Comparison of ENCODE assay signal across 8 cellular contexts in the genomic region with DNA sequence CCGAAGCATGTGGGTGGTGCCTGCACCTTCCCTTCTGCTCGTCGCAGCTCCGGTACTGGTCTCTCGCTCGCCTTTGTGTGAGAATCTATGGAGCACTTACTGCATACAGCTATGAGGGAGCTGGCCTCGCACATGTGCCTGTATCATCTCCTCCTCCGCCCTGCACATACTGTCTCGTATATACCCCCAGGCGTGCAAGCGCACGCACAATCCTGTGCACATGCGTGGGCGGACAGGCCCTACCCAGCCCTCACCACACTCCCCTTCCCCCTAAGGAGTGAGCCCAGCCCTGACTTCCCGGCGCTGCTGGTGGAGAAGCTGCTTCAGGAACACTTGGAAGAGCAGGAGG. TPM values are rescaled to one million over a fixed set of nuclear protein-coding genes. Genes with fewer than 3 reads are reported as not detected.
A peak's percentile ranks its signal among the peaks of the same experiment; 100 is the strongest.
DNase-seq lines count a peak whose midpoint lies in the region; ATAC-seq lines count a peak whose summit lies in the region.

No MANE protein-coding gene starts in this region.

- H3K4me1 ChIP-seq in ES-I3 (ENCODE audit: insufficient read depth, low read length) = peaks cover 8% of the 10 kb centered on the region; the same call in 1 of the 2 replicates
- H3K4me1 ChIP-seq in NT2/D1 (ENCODE audit: insufficient read depth, insufficient read length) = peaks cover 19% of the 10 kb centered on the region
- H3K4me1 ChIP-seq in esophagus (ENCODE audit: control insufficient read depth in 2 of 2, insufficient read depth in 2 of 2, low read length in 1 of 2) = peaks cover 6 to 20% of the 10 kb centered on the region in 2 donors
- H3K4me1 ChIP-seq in rectal smooth muscle tissue (ENCODE audit: control insufficient read depth, insufficient read depth, low read length) = peaks cover 15% of the 10 kb centered on the region

- DNase-seq in NT2/D1 (ENCODE audit: low read depth, low spot score) = no peak
- no peak for DNase-seq in stimulated activated CD4-positive, alpha-beta T cell treated with anti-CD3 and anti-CD28 coated beads, Interleukin-4, amount 100 ng/mL, for 24 hours
- DNase-seq in RPMI8226 = no peak

- H3K4me3 ChIP-seq in NT2/D1 (ENCODE audit: insufficient read length, low read depth) = no peak overlapping the region
- H3K4me3 ChIP-seq in esophagus (ENCODE audit: low read depth in 1 of 2, low read length in 2 of 2) = peak overlapping the region; percentile 1 to 5
- peak overlapping the region; percentile 55 for H3K4me3 ChIP-seq in rectal smooth muscle tissue (ENCODE audit: low read length)

- H3K9ac ChIP-seq in ES-I3 (ENCODE audit: low read depth, low read length) (peak overlapping the region; percentile 16; the same call in 1 of the 2 replicates), NT2/D1 (ENCODE audit: insufficient read length, low read depth) (peak overlapping the region; percentile 52), rectal smooth muscle tissue (ENCODE audit: low read length) (peak overlapping the region; percentile 21)

- H3K36me3 ChIP-seq in ES-I3 (ENCODE audit: insufficient read depth, low read length) (peaks cover 5% of the 10 kb centered on the region), NT2/D1 (ENCODE audit: insufficient read depth, insufficient read length, low read length) (peaks cover 63% of the 10 kb centered on the region), esophagus (ENCODE audit: control insufficient read depth in 2 of 2, insufficient read depth in 2 of 2, low read length in 1 of 2) (peaks cover 6 to 25% of the 10 kb centered on the region in 2 donors), rectal smooth muscle tissue (ENCODE audit: control insufficient read depth, insufficient read depth, low read length) (peaks cover 30% of the 10 kb centered on the region)

- no peak for ATAC-seq in HG02870 (IDR thresholded peaks at IDR 0.05; ENCODE audit: unreplicated experiment)
- ATAC-seq in HG03045 (IDR thresholded peaks at IDR 0.05; ENCODE audit: unreplicated experiment) = no peak

- H3K27me3 ChIP-seq in NT2/D1 (ENCODE audit: insufficient read depth, insufficient read length) (no peaks in the 10 kb centered on the region), esophagus (ENCODE audit: control insufficient read depth in 1 of 2, insufficient read depth in 2 of 2, low read length in 2 of 2) (no peaks in the 10 kb centered on the region), rectal smooth muscle tissue (ENCODE audit: control insufficient read depth, insufficient read depth, low read length) (no peaks in the 10 kb centered on the region)

- no peak overlapping the region for H3K27ac ChIP-seq in esophagus (ENCODE audit: low read depth in 2 of 2, low read length in 1 of 2)
- no peak overlapping the region for H3K27ac ChIP-seq in rectal smooth muscle tissue (ENCODE audit: low read depth, low read length)

- WGBS in esophagus, 2 donors = 49 to 67% methylated on average over 13 to 16 of the region's 16 CpGs

- no peaks in the 10 kb centered on the region for H3K9me3 ChIP-seq in ES-I3 (ENCODE audit: control insufficient read depth, insufficient read depth, low read length)
- no peaks in the 10 kb centered on the region for H3K9me3 ChIP-seq in NT2/D1 (ENCODE audit: insufficient read depth, low read length)
- H3K9me3 ChIP-seq in esophagus (ENCODE audit: control insufficient read depth in 2 of 2, insufficient read depth in 1 of 2, low read depth in 1 of 2, low read length in 1 of 2) = no peaks in the 10 kb centered on the region

RNA-seq across cellular contexts. Expression of a gene that starts 8.7 kb away (rescaled TPM):
- polyA plus RNA-seq in esophagus = 10 to 100 TPM in 1 of 2 donors, 1 to 10 TPM in 1; 8.1 to 10.6 TPM

RNA-seq across cellular contexts. Expression of a gene that starts 11.9 kb away (rescaled TPM):
- 10 to 100 TPM in 1 of 2 donors, 1 to 10 TPM in 1; 9.9 to 29.3 TPM for polyA plus RNA-seq in esophagus

RNA-seq across cellular contexts. Expression of a gene that starts 31.4 kb away (rescaled TPM):
- 10 to 100 TPM in 1 of 2 donors, 1 to 10 TPM in 1; 7.4 to 12.0 TPM for polyA plus RNA-seq in esophagus

RNA-seq across cellular contexts. Expression of a gene that starts 42.2 kb away (rescaled TPM):
- polyA plus RNA-seq in esophagus = 1 to 10 TPM in 1 of 2 donors, under 1 TPM in 1; 0.81 to 1.1 TPM
